ENCODE assay signal across 2 cellular contexts in genomic region chr2:42685303-42685702, GRCh38.
TF ChIP-seq lines count a peak whose summit lies in the region.

No MANE protein-coding gene starts in this region.

TF ChIP-seq in IMR-90, 13 proteins besides CTCF, POLR2A, EP300 and RAD21:
- TF ChIP-seq CEBPB (IDR thresholded peaks at IDR 0.05; ENCODE audit: low read depth, low read length) (0 out of 2 replicates have a peak, but pooled peaks have one; percentile 6), MAZ (IDR thresholded peaks at IDR 0.05; ENCODE audit: borderline replicate concordance, low read depth, low read length) (no peak)

TF ChIP-seq in H1, 55 proteins besides CTCF, POLR2A, EP300 and RAD21:
- TF ChIP-seq CHD1 (IDR thresholded peaks at IDR 0.05; ENCODE audit: low read depth, low read length) (no peak), GABPA (IDR thresholded peaks at IDR 0.05; ENCODE audit: borderline replicate concordance, insufficient read depth, low read length) (no peak), POLR2AphosphoS5 (IDR thresholded peaks at IDR 0.05; ENCODE audit: low read depth, low read length) (peak; percentile 55), ATF2 (IDR thresholded peaks at IDR 0.05; ENCODE audit: low read length) (no peak), SRF (IDR thresholded peaks at IDR 0.05; ENCODE audit: low read depth, low read length) (no peak), HDAC2 (IDR thresholded peaks at IDR 0.05; ENCODE audit: borderline replicate concordance in 1 of 2, low read depth in 2 of 2, low read length in 2 of 2) (no peak), KDM5A (IDR thresholded peaks at IDR 0.05; ENCODE audit: low read length) (no peak), KDM1A (IDR thresholded peaks at IDR 0.05; ENCODE audit: borderline replicate concordance, low read length) (no peak)
